ENCODE assay signal across 25 cellular contexts in the genomic region with DNA sequence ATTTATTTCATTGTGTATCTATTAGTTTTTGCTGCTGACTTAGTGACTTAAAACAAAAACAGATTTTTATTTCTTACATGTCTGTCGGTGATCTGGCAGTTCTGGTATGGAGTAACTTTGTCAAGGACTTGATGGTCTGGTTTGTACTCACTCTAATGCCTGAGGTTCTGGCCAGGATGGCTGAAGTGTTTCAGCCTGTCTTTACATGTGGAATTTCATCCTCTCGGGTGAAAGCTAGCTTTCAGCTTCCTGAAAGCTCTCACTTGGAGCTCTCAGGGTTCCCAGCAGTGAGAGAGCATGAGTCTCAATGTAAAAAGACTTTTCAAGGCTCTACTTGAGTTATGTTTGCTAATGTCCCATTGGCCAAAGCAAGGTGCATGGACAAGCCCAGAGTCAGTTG.
DNase-seq lines count a peak whose midpoint lies in the region; ATAC-seq, FAIRE-seq and TF ChIP-seq lines count a peak whose summit lies in the region.
"Had no signal": no experiment of that assay in that cellular context is flagged by ENCODE, and none has a peak within 500 bp of the region (broad histone marks: within the 10 kb centered on the region; RNA-seq: fewer than 3 reads in every experiment).

No MANE protein-coding gene starts in this region.

- H3K4me2 ChIP-seq in neural progenitor cell, result no peak overlapping the region
- H3K4me2 ChIP-seq: BLaER1 had no signal

- H3K4me1 ChIP-seq in adipocyte (ENCODE audit: control insufficient read depth, insufficient read depth, low read length) (no peaks in the 10 kb centered on the region), left lung (no peaks in the 10 kb centered on the region), neural progenitor cell (no peaks in the 10 kb centered on the region)
- H3K4me1 ChIP-seq: BLaER1, SJCRH30 had no signal

- intact Hi-C loops in left lung (cut with DNase I), result no loop called here
- intact Hi-C loops in CD4-positive, alpha-beta T cell (cut with DNase I, micrococcal nuclease), result no loop called here

- no peaks in the 10 kb centered on the region for H4K20me1 ChIP-seq in neural progenitor cell (ENCODE audit: low read depth)
- H4K20me1 ChIP-seq: BLaER1 had no signal

- no peaks in the 10 kb centered on the region for H3K27me3 Mint-ChIP-seq in neural progenitor cell (ENCODE audit: insufficient read depth, low read depth)
- H3K27me3 Mint-ChIP-seq in CD4-positive, alpha-beta T cell, result no peaks in the 10 kb centered on the region
- H3K27me3 Mint-ChIP-seq: CD4-positive, CD25-positive, alpha-beta regulatory T cell had no signal

- peaks cover 8% of the 10 kb centered on the region for H3K9me3 Mint-ChIP-seq in neural progenitor cell
- no peaks in the 10 kb centered on the region for H3K9me3 Mint-ChIP-seq in CD4-positive, alpha-beta T cell

- H3K27me3 ChIP-seq in adipocyte (replicated peaks; ENCODE audit: control insufficient read depth, insufficient read depth, low read length), result no peaks in the 10 kb centered on the region
- H3K27me3 ChIP-seq in left lung, result no peaks in the 10 kb centered on the region
- no peaks in the 10 kb centered on the region for H3K27me3 ChIP-seq in neural progenitor cell
- no peaks in the 10 kb centered on the region for H3K27me3 ChIP-seq in CD4-positive, alpha-beta T cell (ENCODE audit: control insufficient read depth, insufficient read depth, low read length)
- H3K27me3 ChIP-seq: BLaER1, SJCRH30 had no signal

- no peak for FAIRE-seq in GM12892 (lab: Jason Lieb, UNC)
- FAIRE-seq: A204.1, D721Med, H54 had no signal

- peak; percentile 68 for ATAC-seq in left lung
- no peak for ATAC-seq in CD4-positive, alpha-beta T cell (ENCODE audit: poor library complexity)
- ATAC-seq: SK-N-SH treated with all-trans-retinoic acid at 6 μM for 48 hours had no signal

- CTCF ChIA-PET in CD4-positive, alpha-beta T cell (lab: Charles Lee), result no interaction called here

- H3K36me3 ChIP-seq in adipocyte (ENCODE audit: control insufficient read depth, insufficient read depth, low read length, severe bottlenecking) (no peaks in the 10 kb centered on the region), left lung (no peaks in the 10 kb centered on the region), neural progenitor cell (no peaks in the 10 kb centered on the region)
- H3K36me3 ChIP-seq: BLaER1, SJCRH30 had no signal

- no peaks in the 10 kb centered on the region for H3K9me3 ChIP-seq in adipocyte (ENCODE audit: control insufficient read depth, low read length)
- peaks cover 0 to 7% of the 10 kb centered on the region in 2 donors for H3K9me3 ChIP-seq in left lung
- H3K9me3 ChIP-seq in neural progenitor cell (ENCODE audit: low read depth), result no peaks in the 10 kb centered on the region
- H3K9me3 ChIP-seq in CD4-positive, alpha-beta T cell (ENCODE audit: control insufficient read depth, low read length), result no peaks in the 10 kb centered on the region
- H3K9me3 ChIP-seq: SJCRH30 had no signal

- no peaks in the 10 kb centered on the region for H3F3A ChIP-seq in neural progenitor cell (ENCODE audit: low read depth)

- H3K79me2 ChIP-seq in neural progenitor cell (ENCODE audit: low read depth), result no peaks in the 10 kb centered on the region

- no peak for TF ChIP-seq POLR2A in GM12892 (IDR thresholded peaks at IDR 0.05; ENCODE audit: low read depth, low read length)

- H3K4me3 ChIP-seq in adipocyte (ENCODE audit: low read length) (no peak overlapping the region), epithelial cell of esophagus (ENCODE audit: low read length) (no peak overlapping the region), left lung (no peak overlapping the region), neural progenitor cell (no peak overlapping the region)
- H3K4me3 ChIP-seq: BLaER1, SJCRH30 had no signal

- TF ChIP-seq CTCF in epithelial cell of esophagus (IDR thresholded peaks at IDR 0.05; ENCODE audit: insufficient read depth, low read depth, low read length, missing control alignments) (no peak), left lung (IDR thresholded peaks at IDR 0.05) (no peak), neural progenitor cell (IDR thresholded peaks at IDR 0.05) (no peak)
- TF ChIP-seq CTCF in CD4-positive, alpha-beta T cell (IDR thresholded peaks at IDR 0.05), result no peak

- H3K4me1 Mint-ChIP-seq in neural progenitor cell, result no peaks in the 10 kb centered on the region
- no peaks in the 10 kb centered on the region for H3K4me1 Mint-ChIP-seq in CD4-positive, alpha-beta T cell (ENCODE audit: low read depth)
- H3K4me1 Mint-ChIP-seq: CD4-positive, CD25-positive, alpha-beta regulatory T cell had no signal

- no peak overlapping the region for H3K27ac Mint-ChIP-seq in neural progenitor cell
- no peak overlapping the region for H3K27ac Mint-ChIP-seq in CD4-positive, alpha-beta T cell
- H3K27ac Mint-ChIP-seq: CD4-positive, CD25-positive, alpha-beta regulatory T cell had no signal

- no peak overlapping the region for H3K27ac ChIP-seq in left lung
- no peak overlapping the region for H3K27ac ChIP-seq in neural progenitor cell
- no peak overlapping the region for H3K27ac ChIP-seq in CD4-positive, alpha-beta T cell (ENCODE audit: low read depth, low read length)
- H3K27ac ChIP-seq: BLaER1, HL-60, SJCRH30 had no signal

- DNase-seq in adipocyte (ENCODE audit: low read depth) (peak; percentile 25), epithelial cell of esophagus (ENCODE audit: low read depth) (peak; percentile 96), fibroblast of gingiva (ENCODE audit: low read depth) (peak; percentile 29), left lung (no peak), GM12892 (ENCODE audit: insufficient read length) (no peak), neural progenitor cell (ENCODE audit: low spot score) (no peak), superior temporal gyrus (ENCODE audit: extremely low spot score) (no peak)
- no peak for DNase-seq in CD4-positive, alpha-beta T cell
- DNase-seq: CD4-positive, CD25-positive, alpha-beta regulatory T cell; Karpas-422; NCI-H1105; NCI-H1436 treated with DMSO at 0.1 percent for 48 hours; NCI-H1930; NCI-H2107; NCI-H446; NCI-H524 treated with DMSO at 0.1 percent for 48 hours; NCI-H774; NK-92 treated with Interleukin-12 subunit alpha and Interleukin-12 subunit beta, amount 100 ng/mL, for 24 hours; SJCRH30 had no signal

- no peak overlapping the region for H3K4me3 Mint-ChIP-seq in neural progenitor cell
- H3K4me3 Mint-ChIP-seq in CD4-positive, alpha-beta T cell, result no peak overlapping the region
- H3K4me3 Mint-ChIP-seq: CD4-positive, CD25-positive, alpha-beta regulatory T cell had no signal

- POLR2A ChIA-PET in CD4-positive, alpha-beta T cell (lab: Charles Lee), result no interaction called here

- H3K36me3 Mint-ChIP-seq in neural progenitor cell, result no peaks in the 10 kb centered on the region
- no peaks in the 10 kb centered on the region for H3K36me3 Mint-ChIP-seq in CD4-positive, alpha-beta T cell (ENCODE audit: low read depth)
- H3K36me3 Mint-ChIP-seq: CD4-positive, CD25-positive, alpha-beta regulatory T cell had no signal

- H2AFZ ChIP-seq in neural progenitor cell (replicated peaks), result no peak overlapping the region

- H3K9ac ChIP-seq in adipocyte (ENCODE audit: low read length), result no peak overlapping the region
- no peak overlapping the region for H3K9ac ChIP-seq in neural progenitor cell
- H3K9ac ChIP-seq: BLaER1 had no signal

Comparison
In these comparisons a context has a peak if more than half of its experiments do, and no peak if none do; other contexts are left out.
1. DNase-seq: peak in adipocyte (single experiment), epithelial cell of esophagus (single experiment) and fibroblast of gingiva (single experiment); none in left lung (0 of 2), GM12892 (single experiment), neural progenitor cell (single experiment), superior temporal gyrus (single experiment) and CD4-positive, alpha-beta T cell (0 of 10).